ENCODE assay signal across 2 cellular contexts in genomic region chr21:44790401-44790800, GRCh38.
TF ChIP-seq lines count a peak whose summit lies in the region.

No MANE protein-coding gene starts in this region.

TF ChIP-seq in GM12891, 5 proteins besides CTCF, POLR2A, EP300 and RAD21:
- TF ChIP-seq POU2F2 (IDR thresholded peaks at IDR 0.05; ENCODE audit: low read depth, low read length) (no peak), POLR2AphosphoS5 (IDR thresholded peaks at IDR 0.05; ENCODE audit: low read depth, low read length) (no peak), PAX5 (IDR thresholded peaks at IDR 0.05; ENCODE audit: insufficient read depth, low read length, severe bottlenecking) (no peak), TAF1 (IDR thresholded peaks at IDR 0.05; ENCODE audit: low read depth, low read length) (no peak), SPI1 (IDR thresholded peaks at IDR 0.05; ENCODE audit: low read depth, low read length) (no peak)
TF ChIP-seq in GM12891: peak in this region for 0.

TF ChIP-seq in K562, 482 proteins besides CTCF, POLR2A, EP300 and RAD21:
- TF ChIP-seq ZNF23 (CRISPR knock-in tag; IDR thresholded peaks at IDR 0.05) (no peak), ZC3H4 (CRISPR knock-in tag; IDR thresholded peaks at IDR 0.05; ENCODE audit: borderline replicate concordance) (no peak), HNRNPL (IDR thresholded peaks at IDR 0.05; ENCODE audit: low read depth, low read length) (no peak), ZNF217 (CRISPR knock-in tag; IDR thresholded peaks at IDR 0.05) (no peak), L3MBTL2 (IDR thresholded peaks at IDR 0.05) (no peak), ZNF212 (CRISPR knock-in tag; IDR thresholded peaks at IDR 0.05) (no peak), PHB2 (IDR thresholded peaks at IDR 0.05; ENCODE audit: low read depth) (no peak), ARNT (IDR thresholded peaks at IDR 0.05) (no peak), TEAD1 (CRISPR knock-in tag; IDR thresholded peaks at IDR 0.05) (no peak), E2F1 (CRISPR knock-in tag; IDR thresholded peaks at IDR 0.05) (no peak), HEY1 (CRISPR knock-in tag; IDR thresholded peaks at IDR 0.05; ENCODE audit: borderline replicate concordance) (no peak), HINFP (tag; conservative IDR thresholded peaks at IDR 0.05; ENCODE audit: low read depth) (no peak), CBFB (CRISPR knock-in tag; IDR thresholded peaks at IDR 0.05) (no peak), POLR2AphosphoS2 (IDR thresholded peaks at IDR 0.05; ENCODE audit: low read length) (no peak), GTF2E2 (tag; IDR thresholded peaks at IDR 0.05) (no peak), MYC (IDR thresholded peaks at IDR 0.05; ENCODE audit: low read depth, low read length) (no peak), MYC (CRISPR knock-in tag; IDR thresholded peaks at IDR 0.05; ENCODE audit: borderline replicate concordance, low read depth) (no peak), FOXA3 (CRISPR knock-in tag; conservative IDR thresholded peaks at IDR 0.05 in 1 of 2, IDR thresholded peaks at IDR 0.05 in 1 of 2) (no peak), MBD1 (CRISPR knock-in tag; IDR thresholded peaks at IDR 0.05) (no peak), ASH1L (IDR thresholded peaks at IDR 0.05; ENCODE audit: borderline replicate concordance, low read depth, partially characterized antibody) (no peak)
- TF ChIP-seq, protein P1, sequence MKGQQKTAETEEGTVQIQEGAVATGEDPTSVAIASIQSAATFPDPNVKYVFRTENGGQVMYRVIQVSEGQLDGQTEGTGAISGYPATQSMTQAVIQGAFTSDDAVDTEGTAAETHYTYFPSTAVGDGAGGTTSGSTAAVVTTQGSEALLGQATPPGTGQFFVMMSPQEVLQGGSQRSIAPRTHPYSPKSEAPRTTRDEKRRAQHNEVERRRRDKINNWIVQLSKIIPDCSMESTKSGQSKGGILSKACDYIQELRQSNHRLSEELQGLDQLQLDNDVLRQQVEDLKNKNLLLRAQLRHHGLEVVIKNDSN (CRISPR knock-in tag; IDR thresholded peaks at IDR 0.05), result no peak
